ENCODE assay signal across 16 cellular contexts in the genomic region with DNA sequence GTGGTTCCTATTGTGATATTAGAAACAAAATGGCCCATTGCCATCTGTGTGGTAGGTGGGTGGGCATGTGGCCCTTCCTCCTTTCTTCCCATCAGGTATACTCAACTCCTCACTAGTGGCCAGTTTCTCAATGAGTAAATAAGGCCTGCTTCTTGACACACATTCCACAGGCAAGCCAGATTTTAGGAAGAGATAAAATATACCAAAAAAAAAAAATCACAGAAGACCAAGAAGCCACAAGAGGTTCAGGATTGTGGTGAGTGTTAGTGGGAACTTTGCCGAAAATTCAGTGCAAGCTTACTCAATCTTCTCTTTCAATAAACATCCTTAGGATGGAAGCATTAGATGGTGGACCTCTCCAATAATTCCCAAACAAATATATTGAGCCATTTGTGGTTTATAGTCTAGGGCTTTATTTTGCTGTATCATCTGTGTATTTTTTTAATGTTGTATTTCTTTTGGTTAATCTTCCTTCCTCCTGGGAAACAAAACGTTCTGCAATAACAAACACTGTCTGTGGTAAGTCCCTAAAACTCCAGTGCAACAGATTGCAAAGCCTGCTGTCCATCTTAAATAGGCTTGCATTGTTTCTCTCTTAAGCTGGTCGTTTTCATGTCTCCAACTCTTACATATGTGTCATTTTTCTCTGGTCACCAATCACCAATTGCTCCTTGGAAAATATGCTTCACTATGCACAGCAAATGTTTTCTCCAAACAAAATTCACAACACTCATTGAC.
DNase-seq lines count a peak whose midpoint lies in the region; ATAC-seq and TF ChIP-seq lines count a peak whose summit lies in the region.
"Had no signal": no experiment of that assay in that cellular context is flagged by ENCODE, and none has a peak within 500 bp of the region (broad histone marks: within the 10 kb centered on the region; RNA-seq: fewer than 3 reads in every experiment).

No MANE protein-coding gene starts in this region.

- TF ChIP-seq CTCF in AG09309 (IDR thresholded peaks at IDR 0.05; ENCODE audit: control insufficient read depth, insufficient read depth, low read depth, low read length, missing control alignments) (no peak), fibroblast of villous mesenchyme (IDR thresholded peaks at IDR 0.05; ENCODE audit: insufficient read depth, low read depth, low read length) (no peak)

- DNase-seq in AG09309 (ENCODE audit: low read depth) (peak; percentile 84), RPMI7951 (ENCODE audit: low read depth) (peak; percentile 21), fibroblast of villous mesenchyme (ENCODE audit: low read depth) (peak; percentile 65)
- no peak for DNase-seq in activated CD4-positive, alpha-beta T cell treated with anti-CD3 and anti-CD28 coated beads for 48 hours
- no peak for DNase-seq in activated naive CD4-positive, alpha-beta T cell treated with anti-CD3 and anti-CD28 coated beads, Interleukin-2, amount 50 U/mL, for 16 hours
- no peak for DNase-seq in activated effector memory CD4-positive, alpha-beta T cell treated with anti-CD3 and anti-CD28 coated beads, Interleukin-2, amount 50 U/mL, for 16 hours
- DNase-seq: brain microvascular endothelial cell; GDM1; left colon; NCI-H510A treated with DMSO at 0.1 percent for 48 hours; right lobe of liver; stimulated activated CD4-positive, alpha-beta T cell treated with anti-CD3 and anti-CD28 coated beads, Interleukin-2, amount 100 ng/mL, for 24 hours; substantia nigra had no signal

- ATAC-seq in GM18868 (IDR thresholded peaks at IDR 0.05; ENCODE audit: unreplicated experiment) = peak; percentile 46
- ATAC-seq in HG02763 (IDR thresholded peaks at IDR 0.05; ENCODE audit: unreplicated experiment) = no peak
- ATAC-seq: left colon, right lobe of liver had no signal

- no peak overlapping the region for H3K4me3 ChIP-seq in AG09309 (ENCODE audit: control insufficient read depth, low read depth, low read length)
- no peak overlapping the region for H3K4me3 ChIP-seq in fibroblast of villous mesenchyme (ENCODE audit: low read depth, low read length)
- H3K4me3 ChIP-seq: right lobe of liver, vagina had no signal

Comparison
In these comparisons a context has a peak if more than half of its experiments do, and no peak if none do; other contexts are left out.
1. DNase-seq: peak in AG09309 (single experiment), RPMI7951 (single experiment) and fibroblast of villous mesenchyme (single experiment); none in activated CD4-positive, alpha-beta T cell treated with anti-CD3 and anti-CD28 coated beads for 48 hours (single experiment), activated naive CD4-positive, alpha-beta T cell treated with anti-CD3 and anti-CD28 coated beads, Interleukin-2, amount 50 U/mL, for 16 hours (single experiment) and activated effector memory CD4-positive, alpha-beta T cell treated with anti-CD3 and anti-CD28 coated beads, Interleukin-2, amount 50 U/mL, for 16 hours (single experiment).